In the genomic region with DNA sequence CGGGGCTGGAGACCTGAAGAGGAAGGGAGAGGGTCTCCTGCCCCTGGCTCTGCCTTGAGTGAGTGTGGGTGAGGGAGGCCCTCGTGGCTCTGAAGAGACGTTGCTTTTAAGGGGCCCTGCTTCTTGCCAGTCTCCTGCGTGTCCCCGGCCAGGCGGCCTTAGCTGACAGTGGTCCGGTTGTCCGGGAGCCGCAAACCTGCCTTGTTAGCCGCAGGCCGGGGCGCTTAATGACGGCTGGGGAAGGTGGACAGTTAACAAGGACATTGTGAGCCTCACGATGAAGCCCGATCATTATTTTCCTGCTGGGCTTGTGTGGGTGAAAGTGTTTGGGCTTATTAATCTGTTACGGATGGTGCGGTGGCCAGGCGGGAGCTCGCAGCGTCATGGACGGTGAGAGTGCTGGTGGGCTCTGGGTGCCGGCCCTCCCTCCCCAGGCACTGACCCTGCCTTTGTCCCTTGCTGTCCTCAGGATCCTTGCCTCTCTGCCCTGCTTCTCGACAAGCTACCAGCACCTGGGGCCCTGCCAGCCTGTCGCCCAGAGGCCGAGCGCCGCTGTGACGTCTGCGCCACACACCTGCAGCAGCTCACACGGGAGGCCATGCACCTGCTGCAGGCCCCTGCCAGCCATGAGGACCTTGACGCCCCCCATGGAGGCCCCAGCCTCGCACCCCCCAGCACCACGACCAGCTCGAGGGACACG, we compare ENCODE assay signal across 21 cellular contexts. TPM values are rescaled to one million over a fixed set of nuclear protein-coding genes. Genes with fewer than 3 reads are reported as not detected.
"Had no signal": no experiment of that assay in that cellular context is flagged by ENCODE, and none has a peak within 500 bp of the region (broad histone marks: within the 10 kb centered on the region; RNA-seq: fewer than 3 reads in every experiment).

No MANE protein-coding gene starts in this region.

- H3K79me2 ChIP-seq: parathyroid adenoma had no signal

- H3K9me3 Mint-ChIP-seq: activated B cell treated with CpG ODN at 0.5 μM for 24 hours; activated CD4-positive, alpha-beta memory T cell treated with anti-CD3 and anti-CD28 coated beads for 36 hours; activated T-helper 1 cell treated with anti-CD3 and anti-CD28 coated beads, Interleukin-12 subunit alpha, Interleukin-12 subunit beta, Interleukin-2, Interleukin-4 antibody, amounts not matched to agents 30 ng/mL and 10 ng/mL and 1 ng/mL, durations not matched to agents 14 hours and 24 hours and 36 hours; brain; stimulated activated naive B cell treated with anti-CD40 and anti-IgM and Interleukin-4, amounts not matched to agents 10 μg/mL and 1 μg/mL and 100 μg/mL, for 72 hours; T-helper 2 cell treated with Interferon-gamma antibody and Interleukin-4, amounts not matched to agents 5 μg/mL and 100 μg/mL, for 36 hours had no signal

- H3K36me3 Mint-ChIP-seq: activated CD4-positive, alpha-beta memory T cell treated with anti-CD3 and anti-CD28 coated beads for 36 hours; brain; stimulated activated naive B cell treated with anti-CD40 and anti-IgM and Interleukin-4, amounts not matched to agents 10 μg/mL and 1 μg/mL and 100 μg/mL, for 72 hours had no signal

- H3K27ac ChIP-seq: colonic mucosa, neutrophil, parathyroid adenoma, spleen, thoracic aorta, upper lobe of right lung had no signal

- H3K27me3 ChIP-seq: colonic mucosa, neutrophil, upper lobe of right lung had no signal

- H3K9ac ChIP-seq: parathyroid adenoma had no signal

- H3K4me1 ChIP-seq: colonic mucosa, parathyroid adenoma had no signal

- H3K4me1 Mint-ChIP-seq: activated B cell treated with CpG ODN at 0.5 μM for 24 hours; stimulated activated naive B cell treated with anti-CD40 and anti-IgM and Interleukin-4, amounts not matched to agents 10 μg/mL and 1 μg/mL and 100 μg/mL, for 72 hours had no signal

- H3K9me3 ChIP-seq: colonic mucosa, neutrophil, spleen, thoracic aorta, upper lobe of right lung had no signal

- H3K27ac Mint-ChIP-seq: activated B cell treated with CpG ODN at 0.5 μM for 24 hours; activated CD4-positive, alpha-beta memory T cell treated with anti-CD3 and anti-CD28 coated beads for 36 hours; activated T-helper 1 cell treated with anti-CD3 and anti-CD28 coated beads, Interleukin-12 subunit alpha, Interleukin-12 subunit beta, Interleukin-2, Interleukin-4 antibody, amounts not matched to agents 30 ng/mL and 10 ng/mL and 1 ng/mL, durations not matched to agents 14 hours and 24 hours and 36 hours; stimulated activated naive B cell treated with anti-CD40 and anti-IgM and Interleukin-4, amounts not matched to agents 10 μg/mL and 1 μg/mL and 100 μg/mL, for 72 hours; T-helper 2 cell treated with Interferon-gamma antibody and Interleukin-4, amounts not matched to agents 5 μg/mL and 100 μg/mL, for 36 hours had no signal

- H3K36me3 ChIP-seq: colonic mucosa, neutrophil, thoracic aorta, upper lobe of right lung had no signal

- H3K4me3 Mint-ChIP-seq: activated B cell treated with CpG ODN at 0.5 μM for 24 hours; activated CD4-positive, alpha-beta memory T cell treated with anti-CD3 and anti-CD28 coated beads for 36 hours; activated T-helper 1 cell treated with anti-CD3 and anti-CD28 coated beads, Interleukin-12 subunit alpha, Interleukin-12 subunit beta, Interleukin-2, Interleukin-4 antibody, amounts not matched to agents 30 ng/mL and 10 ng/mL and 1 ng/mL, durations not matched to agents 14 hours and 24 hours and 36 hours; brain; stimulated activated naive B cell treated with anti-CD40 and anti-IgM and Interleukin-4, amounts not matched to agents 10 μg/mL and 1 μg/mL and 100 μg/mL, for 72 hours; T-helper 2 cell treated with Interferon-gamma antibody and Interleukin-4, amounts not matched to agents 5 μg/mL and 100 μg/mL, for 36 hours had no signal

- H3K4me3 ChIP-seq: colonic mucosa, lung, spleen, thoracic aorta, upper lobe of right lung had no signal

- DNase-seq: activated B cell treated with CpG ODN at 0.5 μM for 24 hours; activated CD4-positive, alpha-beta memory T cell treated with anti-CD3 and anti-CD28 coated beads for 36 hours; activated CD4-positive, alpha-beta T cell treated with anti-CD3 and anti-CD28 coated beads for 4 hours; activated naive CD4-positive, alpha-beta T cell; activated T-cell treated with anti-CD3 and anti-CD28 coated beads for 4 hours; central memory CD4-positive, alpha-beta T cell; colonic mucosa; hypothalamus; islet precursor cell; spleen; stimulated activated CD4-positive, alpha-beta T cell treated with anti-CD3 and anti-CD28 coated beads, Interleukin-4, amount 100 ng/mL, for 4 hours; stimulated activated naive B cell treated with anti-CD40 and anti-IgM and Interleukin-4, amounts not matched to agents 10 μg/mL and 1 μg/mL and 100 μg/mL, for 72 hours; upper lobe of right lung had no signal

- H2AFZ ChIP-seq: parathyroid adenoma had no signal

- ATAC-seq: stimulated activated naive B cell treated with anti-CD40 and anti-IgM and Interleukin-4, amounts not matched to agents 10 μg/mL and 1 μg/mL and 100 μg/mL, for 72 hours; upper lobe of right lung had no signal

RNA-seq across cellular contexts. Expression of a gene that starts 13.3 kb away (rescaled TPM):
- total RNA-seq: activated B cell treated with CpG ODN at 0.5 μM for 24 hours, mononuclear cell had no signal
